ENCODE assay signal across 10 cellular contexts in the genomic region with DNA sequence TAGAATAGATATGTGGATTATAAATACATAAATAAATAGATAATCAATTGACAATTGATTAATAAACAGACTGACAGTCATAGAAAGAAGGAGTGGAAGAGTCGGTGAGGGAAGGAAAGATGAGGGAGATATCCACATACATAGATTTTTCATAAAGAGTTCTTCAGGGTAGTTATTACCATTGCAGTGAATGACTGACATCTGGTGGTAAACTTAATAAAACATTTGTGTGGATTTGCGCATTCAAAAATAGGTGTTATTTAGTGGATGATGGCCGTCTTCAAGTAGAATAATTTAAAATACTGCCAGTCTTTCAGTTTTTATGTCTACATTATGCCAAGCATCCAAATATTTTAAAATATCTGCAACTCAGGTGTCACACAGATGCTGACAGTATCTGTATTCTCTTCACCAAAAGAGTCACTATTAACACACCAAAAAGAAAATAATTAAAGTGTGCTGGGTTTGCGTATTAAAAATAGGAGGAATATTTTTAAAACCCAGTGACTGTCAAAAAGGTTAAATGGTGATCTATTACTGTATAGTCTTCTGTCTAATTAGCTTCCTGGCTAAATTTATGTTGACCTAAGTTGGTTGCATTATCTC.
DNase-seq lines count a peak whose midpoint lies in the region; ATAC-seq and TF ChIP-seq lines count a peak whose summit lies in the region.
"Had no signal": no experiment of that assay in that cellular context is flagged by ENCODE, and none has a peak within 500 bp of the region (broad histone marks: within the 10 kb centered on the region; RNA-seq: fewer than 3 reads in every experiment).

No MANE protein-coding gene starts in this region.

- no peak overlapping the region for H3K27ac ChIP-seq in adrenal gland
- H3K27ac ChIP-seq: BLaER1, neutrophil had no signal

- TF ChIP-seq POLR2A in adrenal gland (IDR thresholded peaks at IDR 0.05): no peak

- WGBS in adrenal gland, 4 donors: 27 to 34% (median 30%) methylated on average over 4 of the region's 4 CpGs

- H3K36me3 ChIP-seq in adrenal gland (replicated peaks in 1 of 2): no peaks in the 10 kb centered on the region
- H3K36me3 ChIP-seq: BLaER1, neutrophil had no signal

- H3K27me3 ChIP-seq in adrenal gland: no peaks in the 10 kb centered on the region
- H3K27me3 ChIP-seq: BLaER1, neutrophil had no signal

- no peaks in the 10 kb centered on the region for H3K9me3 ChIP-seq in adrenal gland (replicated peaks in 1 of 3)
- H3K9me3 ChIP-seq: BLaER1, neutrophil had no signal

- TF ChIP-seq CTCF in adrenal gland (IDR thresholded peaks at IDR 0.05): peak; percentile 31 to 75 (median 56)

- H3K4me3 ChIP-seq in adrenal gland: no peak overlapping the region
- H3K4me3 ChIP-seq: BLaER1 had no signal

- intact Hi-C loops in adrenal gland (cut with DNase I): loop anchor here in 1 of 2 donors (10.0 kb wide), 1 partner anchor 346 kb away; no protein-coding TSS in a partner anchor

- H3K4me1 ChIP-seq in adrenal gland (replicated peaks in 1 of 2): peaks cover 0 to 3% of the 10 kb centered on the region in 2 donors
- H3K4me1 ChIP-seq: BLaER1 had no signal

- DNase-seq in DMS153 treated with DMSO at 0.1 percent for 48 hours (lab: John Stamatoyannopoulos, UW; ENCODE audit: unreplicated experiment) (peak; percentile 22), DMS153 (lab: John Stamatoyannopoulos, UW) (no peak), NCI-H1417 (lab: John Stamatoyannopoulos, UW) (peak; percentile 6 to 71 (median 37)), adrenal gland (no peak), kidney tubule cell (ENCODE audit: low spot score) (peak; percentile 51)

- no peak for ATAC-seq in HG03432 (IDR thresholded peaks at IDR 0.05; ENCODE audit: unreplicated experiment)
- ATAC-seq in HG03342 (IDR thresholded peaks at IDR 0.05; ENCODE audit: unreplicated experiment): no peak
- no peak for ATAC-seq in HG03457 (IDR thresholded peaks at IDR 0.05; ENCODE audit: unreplicated experiment)

Comparison
In these comparisons a context has a peak if more than half of its experiments do, and no peak if none do; other contexts are left out.
1. DNase-seq: peak in DMS153 treated with DMSO at 0.1 percent for 48 hours (single experiment), NCI-H1417 (3 of 3) and kidney tubule cell (single experiment); none in DMS153 (single experiment) and adrenal gland (0 of 7).